23 cellular contexts compared by ENCODE assay signal in the genomic region with DNA sequence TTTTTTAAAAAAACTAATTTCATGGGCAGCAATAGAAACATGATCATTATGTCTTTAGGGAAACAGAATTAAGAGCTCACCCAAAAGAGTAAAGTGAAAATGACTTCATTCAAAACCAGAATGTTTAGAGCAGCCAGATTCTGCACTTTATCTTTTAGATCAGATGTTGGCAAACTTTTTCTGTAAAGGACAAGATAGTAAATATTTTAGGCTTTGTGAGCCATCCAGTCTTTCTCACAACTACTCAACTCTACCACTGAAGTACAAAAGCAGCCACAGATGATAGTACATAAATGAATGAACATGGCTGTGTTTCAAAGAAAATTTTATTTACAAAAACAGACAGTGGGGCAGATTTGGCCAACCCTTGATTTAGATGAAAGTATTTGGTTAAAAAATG.
A peak's percentile ranks its signal among the peaks of the same experiment; 100 is the strongest.
DNase-seq lines count a peak whose midpoint lies in the region; FAIRE-seq and TF ChIP-seq lines count a peak whose summit lies in the region.
"Had no signal": no experiment of that assay in that cellular context is flagged by ENCODE, and none has a peak within 500 bp of the region (broad histone marks: within the 10 kb centered on the region; RNA-seq: fewer than 3 reads in every experiment).

No MANE protein-coding gene starts in this region.

- no peaks in the 10 kb centered on the region for H3K4me1 ChIP-seq in kidney (ENCODE audit: control insufficient read depth in 1 of 2, insufficient read depth in 1 of 2, low read depth in 1 of 2, low read length in 2 of 2)
- H3K4me1 ChIP-seq: Peyer's patch, SJCRH30 had no signal

- peaks cover 25 to 31% of the 10 kb centered on the region in 2 donors for H3K36me3 ChIP-seq in kidney (ENCODE audit: control insufficient read depth in 1 of 2, insufficient read depth in 2 of 2, low read length in 2 of 2)

- H3K27me3 Mint-ChIP-seq in activated CD4-positive, alpha-beta T cell treated with anti-CD3 and anti-CD28 coated beads, Interleukin-2, amount 10 ng/mL, durations not matched to agents 24 days and 14 days = no peaks in the 10 kb centered on the region
- no peaks in the 10 kb centered on the region for H3K27me3 Mint-ChIP-seq in activated naive CD8-positive, alpha-beta T cell
- H3K27me3 Mint-ChIP-seq in activated naive CD8-positive, alpha-beta T cell treated with anti-CD3 and anti-CD28 coated beads for 36 hours = no peaks in the 10 kb centered on the region
- H3K27me3 Mint-ChIP-seq in activated T-helper 2 cell treated with anti-CD3 and anti-CD28 coated beads, Interferon-gamma antibody, Interleukin-2, Interleukin-4, amounts not matched to agents 10 μg/mL and 5 μg/mL and 100 μg/mL, durations not matched to agents 14 hours and 24 hours and 36 hours (ENCODE audit: low read depth) = no peaks in the 10 kb centered on the region
- no peaks in the 10 kb centered on the region for H3K27me3 Mint-ChIP-seq in osteocyte (ENCODE audit: unreplicated experiment)
- H3K27me3 Mint-ChIP-seq: IgD-negative memory B cell had no signal

- no peak overlapping the region for H3K4me3 Mint-ChIP-seq in activated CD4-positive, alpha-beta T cell treated with anti-CD3 and anti-CD28 coated beads, Interleukin-2, amount 10 ng/mL, durations not matched to agents 24 days and 14 days
- no peak overlapping the region for H3K4me3 Mint-ChIP-seq in activated naive CD8-positive, alpha-beta T cell
- no peak overlapping the region for H3K4me3 Mint-ChIP-seq in activated naive CD8-positive, alpha-beta T cell treated with anti-CD3 and anti-CD28 coated beads for 36 hours
- H3K4me3 Mint-ChIP-seq in activated T-helper 2 cell treated with anti-CD3 and anti-CD28 coated beads, Interferon-gamma antibody, Interleukin-2, Interleukin-4, amounts not matched to agents 10 μg/mL and 5 μg/mL and 100 μg/mL, durations not matched to agents 14 hours and 24 hours and 36 hours (ENCODE audit: low read depth) = no peak overlapping the region
- H3K4me3 Mint-ChIP-seq in osteocyte (ENCODE audit: unreplicated experiment) = no peak overlapping the region
- H3K4me3 Mint-ChIP-seq: IgD-negative memory B cell had no signal

- peaks cover 61% of the 10 kb centered on the region for H3K36me3 Mint-ChIP-seq in activated CD4-positive, alpha-beta T cell treated with anti-CD3 and anti-CD28 coated beads, Interleukin-2, amount 10 ng/mL, durations not matched to agents 24 days and 14 days (ENCODE audit: low read depth)
- H3K36me3 Mint-ChIP-seq in activated naive CD8-positive, alpha-beta T cell = peaks cover 24% of the 10 kb centered on the region
- H3K36me3 Mint-ChIP-seq in activated naive CD8-positive, alpha-beta T cell treated with anti-CD3 and anti-CD28 coated beads for 36 hours = peaks cover 27% of the 10 kb centered on the region
- H3K36me3 Mint-ChIP-seq in activated T-helper 2 cell treated with anti-CD3 and anti-CD28 coated beads, Interferon-gamma antibody, Interleukin-2, Interleukin-4, amounts not matched to agents 10 μg/mL and 5 μg/mL and 100 μg/mL, durations not matched to agents 14 hours and 24 hours and 36 hours (ENCODE audit: low read depth) = peaks cover 72% of the 10 kb centered on the region
- peaks cover 59% of the 10 kb centered on the region for H3K36me3 Mint-ChIP-seq in osteocyte (ENCODE audit: unreplicated experiment)

- intact Hi-C loops in activated CD4-positive, alpha-beta T cell treated with anti-CD3 and anti-CD28 coated beads, Interleukin-2, amount 10 ng/mL, durations not matched to agents 24 days and 14 days (cut with micrococcal nuclease) = no loop called here
- intact Hi-C loops in activated T-helper 2 cell treated with anti-CD3 and anti-CD28 coated beads, Interferon-gamma antibody, Interleukin-2, Interleukin-4, amounts not matched to agents 10 μg/mL and 5 μg/mL and 100 μg/mL, durations not matched to agents 14 hours and 24 hours and 36 hours (cut with micrococcal nuclease) = loop anchor here (5.0 kb wide), 1 partner anchor 83 kb away; a partner anchor contains a TSS
- intact Hi-C loops in kidney (cut with DNase I) = no loop called here

- no peak overlapping the region for H3K9ac ChIP-seq in kidney (ENCODE audit: low read length in 2 of 2)
- H3K9ac ChIP-seq: BLaER1 treated with 17β-estradiol and CSF1 and Interleukin-3, amounts not matched to agents 10 nM and 100 nM had no signal

- H3K27ac ChIP-seq in kidney (ENCODE audit: low read depth in 2 of 2, low read length in 2 of 2) = no peak overlapping the region
- H3K27ac ChIP-seq: BLaER1 treated with 17β-estradiol and CSF1 and Interleukin-3, amounts not matched to agents 10 nM and 100 nM; Peyer's patch; SJCRH30 had no signal

- no peak for DNase-seq in activated CD4-positive, alpha-beta T cell treated with anti-CD3 and anti-CD28 coated beads, Interleukin-2, amount 10 ng/mL, durations not matched to agents 24 days and 14 days
- DNase-seq in activated CD4-positive, alpha-beta T cell treated with anti-CD3 and anti-CD28 coated beads for 48 hours = no peak
- no peak for DNase-seq in activated naive CD8-positive, alpha-beta T cell treated with anti-CD3 and anti-CD28 coated beads for 36 hours
- DNase-seq in activated T-helper 2 cell treated with anti-CD3 and anti-CD28 coated beads, Interferon-gamma antibody, Interleukin-2, Interleukin-4, amounts not matched to agents 10 μg/mL and 5 μg/mL and 100 μg/mL, durations not matched to agents 14 hours and 24 hours and 36 hours (ENCODE audit: low spot score) = no peak
- DNase-seq in HuH-7.5 (ENCODE audit: low spot score) (no peak), kidney (no peak), osteocyte (ENCODE audit: extremely low spot score, unreplicated experiment) (no peak)
- DNase-seq: 8988T, DMS53, GOT3, MV-4-11, NCI-H1105 treated with DMSO at 0.1 percent for 48 hours, NCI-H2029 treated with DMSO at 0.1 percent for 48 hours, NCI-H226, NCI-H510A treated with DMSO at 0.1 percent for 48 hours, NCI-H82, Peyer's patch, SJCRH30 had no signal

- H3K27ac Mint-ChIP-seq in activated CD4-positive, alpha-beta T cell treated with anti-CD3 and anti-CD28 coated beads, Interleukin-2, amount 10 ng/mL, durations not matched to agents 24 days and 14 days = peak overlapping the region; percentile 50
- peak overlapping the region; percentile 16 for H3K27ac Mint-ChIP-seq in activated naive CD8-positive, alpha-beta T cell
- no peak overlapping the region for H3K27ac Mint-ChIP-seq in activated naive CD8-positive, alpha-beta T cell treated with anti-CD3 and anti-CD28 coated beads for 36 hours
- peak overlapping the region; percentile 9 for H3K27ac Mint-ChIP-seq in activated T-helper 2 cell treated with anti-CD3 and anti-CD28 coated beads, Interferon-gamma antibody, Interleukin-2, Interleukin-4, amounts not matched to agents 10 μg/mL and 5 μg/mL and 100 μg/mL, durations not matched to agents 14 hours and 24 hours and 36 hours
- H3K27ac Mint-ChIP-seq in osteocyte (ENCODE audit: unreplicated experiment) = no peak overlapping the region
- H3K27ac Mint-ChIP-seq: IgD-negative memory B cell had no signal

- H3K4me1 Mint-ChIP-seq in activated CD4-positive, alpha-beta T cell treated with anti-CD3 and anti-CD28 coated beads, Interleukin-2, amount 10 ng/mL, durations not matched to agents 24 days and 14 days = peaks cover 19% of the 10 kb centered on the region
- H3K4me1 Mint-ChIP-seq in activated naive CD8-positive, alpha-beta T cell (ENCODE audit: low read depth) = peaks cover 32% of the 10 kb centered on the region
- H3K4me1 Mint-ChIP-seq in activated naive CD8-positive, alpha-beta T cell treated with anti-CD3 and anti-CD28 coated beads for 36 hours = peaks cover 14% of the 10 kb centered on the region
- H3K4me1 Mint-ChIP-seq in activated T-helper 2 cell treated with anti-CD3 and anti-CD28 coated beads, Interferon-gamma antibody, Interleukin-2, Interleukin-4, amounts not matched to agents 10 μg/mL and 5 μg/mL and 100 μg/mL, durations not matched to agents 14 hours and 24 hours and 36 hours (ENCODE audit: low read depth) = peaks cover 28% of the 10 kb centered on the region
- peaks cover 13% of the 10 kb centered on the region for H3K4me1 Mint-ChIP-seq in osteocyte (ENCODE audit: unreplicated experiment)

- H3K9me3 ChIP-seq in kidney (ENCODE audit: control insufficient read depth in 1 of 2, low read length in 2 of 2) = no peaks in the 10 kb centered on the region
- H3K9me3 ChIP-seq: BLaER1 treated with 17β-estradiol and CSF1 and Interleukin-3, amounts not matched to agents 10 nM and 100 nM; Peyer's patch; SJCRH30 had no signal

- no peak for FAIRE-seq in kidney (lab: Jason Lieb, UNC)
- FAIRE-seq: D721Med, GM19239 had no signal

- TF ChIP-seq CTCF in kidney (IDR thresholded peaks at IDR 0.05; ENCODE audit: borderline replicate concordance, extremely low read depth, insufficient read depth) (no peak), osteocyte (IDR thresholded peaks at IDR 0.05) (no peak)

- no peak overlapping the region for H3K4me3 ChIP-seq in kidney (ENCODE audit: low read length in 2 of 2)
- H3K4me3 ChIP-seq: BLaER1 treated with 17β-estradiol and CSF1 and Interleukin-3, amounts not matched to agents 10 nM and 100 nM; Peyer's patch; SJCRH30 had no signal

- no peaks in the 10 kb centered on the region for H3K9me3 Mint-ChIP-seq in activated CD4-positive, alpha-beta T cell treated with anti-CD3 and anti-CD28 coated beads, Interleukin-2, amount 10 ng/mL, durations not matched to agents 24 days and 14 days
- H3K9me3 Mint-ChIP-seq in activated naive CD8-positive, alpha-beta T cell (ENCODE audit: low read depth) = no peaks in the 10 kb centered on the region
- no peaks in the 10 kb centered on the region for H3K9me3 Mint-ChIP-seq in activated naive CD8-positive, alpha-beta T cell treated with anti-CD3 and anti-CD28 coated beads for 36 hours
- H3K9me3 Mint-ChIP-seq in activated T-helper 2 cell treated with anti-CD3 and anti-CD28 coated beads, Interferon-gamma antibody, Interleukin-2, Interleukin-4, amounts not matched to agents 10 μg/mL and 5 μg/mL and 100 μg/mL, durations not matched to agents 14 hours and 24 hours and 36 hours = no peaks in the 10 kb centered on the region
- H3K9me3 Mint-ChIP-seq in osteocyte (ENCODE audit: unreplicated experiment) = no peaks in the 10 kb centered on the region
- H3K9me3 Mint-ChIP-seq: IgD-negative memory B cell had no signal

Comparison
In these comparisons a context has a peak if more than half of its experiments do, and no peak if none do; other contexts are left out.
1. H3K27ac Mint-ChIP-seq: peak in activated CD4-positive, alpha-beta T cell treated with anti-CD3 and anti-CD28 coated beads, Interleukin-2, amount 10 ng/mL, durations not matched to agents 24 days and 14 days (single experiment), activated naive CD8-positive, alpha-beta T cell (single experiment) and activated T-helper 2 cell treated with anti-CD3 and anti-CD28 coated beads, Interferon-gamma antibody, Interleukin-2, Interleukin-4, amounts not matched to agents 10 μg/mL and 5 μg/mL and 100 μg/mL, durations not matched to agents 14 hours and 24 hours and 36 hours (single experiment); none in activated naive CD8-positive, alpha-beta T cell treated with anti-CD3 and anti-CD28 coated beads for 36 hours (single experiment) and osteocyte (single experiment).